ENCODE assay signal across 8 cellular contexts in genomic region chr5:14109041-14109747, GRCh38. TPM values are rescaled to one million over a fixed set of nuclear protein-coding genes. Genes with fewer than 3 reads are reported as not detected.
A peak's percentile ranks its signal among the peaks of the same experiment; 100 is the strongest.
DNase-seq lines count a peak whose midpoint lies in the region; ATAC-seq and TF ChIP-seq lines count a peak whose summit lies in the region.

No MANE protein-coding gene starts in this region.

- H3K79me2 ChIP-seq in trophoblast cell (ENCODE audit: control insufficient read depth, insufficient read depth, low read length, poor library complexity), result no peaks in the 10 kb centered on the region

- H2AK5ac ChIP-seq in trophoblast cell (ENCODE audit: low read length), result peak overlapping the region; percentile 14

- H4K91ac ChIP-seq in trophoblast cell (ENCODE audit: low read depth, low read length), result no peak overlapping the region

- H3K9me3 Mint-ChIP-seq in activated CD4-positive, alpha-beta memory T cell treated with anti-CD3 and anti-CD28 coated beads for 36 hours, result no peaks in the 10 kb centered on the region

- H4K12ac ChIP-seq in trophoblast cell (ENCODE audit: low read depth, low read length), result no peak overlapping the region

- no peak overlapping the region for H3K27ac Mint-ChIP-seq in activated CD4-positive, alpha-beta memory T cell treated with anti-CD3 and anti-CD28 coated beads for 36 hours

- H3K18ac ChIP-seq in trophoblast cell (ENCODE audit: low read length), result no peak overlapping the region

- H3K27me3 Mint-ChIP-seq in activated CD4-positive, alpha-beta memory T cell treated with anti-CD3 and anti-CD28 coated beads for 36 hours, result peaks cover 15% of the 10 kb centered on the region

- no peaks in the 10 kb centered on the region for H3K36me3 Mint-ChIP-seq in activated CD4-positive, alpha-beta memory T cell treated with anti-CD3 and anti-CD28 coated beads for 36 hours

- DNase-seq in Right ventricle myocardium inferior (ENCODE audit: missing footprints), result peak; percentile 34
- DNase-seq in right atrium auricular region (ENCODE audit: low spot score), result no peak
- peak; percentile 64 for DNase-seq in activated CD4-positive, alpha-beta memory T cell treated with anti-CD3 and anti-CD28 coated beads for 36 hours
- DNase-seq in trophoblast cell, result peak in 1 of 2 donors; percentile 5
- no peak for DNase-seq in foreskin melanocyte
- no peak for DNase-seq in DMS153 (lab: John Stamatoyannopoulos, UW)
- no peak for DNase-seq in HuH-7 (ENCODE audit: low spot score)

- CTCF ChIA-PET in activated CD4-positive, alpha-beta memory T cell treated with anti-CD3 and anti-CD28 coated beads for 36 hours (lab: Charles Lee), result no interaction called here

- H3K27ac ChIP-seq in right atrium auricular region (no peak overlapping the region), trophoblast cell (ENCODE audit: low read depth, low read length) (no peak overlapping the region)

- no peak overlapping the region for H3K9ac ChIP-seq in trophoblast cell (ENCODE audit: low read length)

- no peak overlapping the region for H2BK120ac ChIP-seq in trophoblast cell (ENCODE audit: insufficient read depth, low read length, poor library complexity)

- no peak overlapping the region for H2BK5ac ChIP-seq in trophoblast cell (ENCODE audit: low read depth, low read length, poor library complexity)

- H4K8ac ChIP-seq in trophoblast cell (ENCODE audit: low read depth, low read length), result no peak overlapping the region

- peaks cover 17% of the 10 kb centered on the region for H3K4me1 Mint-ChIP-seq in activated CD4-positive, alpha-beta memory T cell treated with anti-CD3 and anti-CD28 coated beads for 36 hours (ENCODE audit: low read depth)

- no peak overlapping the region for H2AFZ ChIP-seq in trophoblast cell (ENCODE audit: insufficient read depth, low read length, poor library complexity)

- H3K23ac ChIP-seq in trophoblast cell (ENCODE audit: low read length), result no peak overlapping the region

- H3K79me1 ChIP-seq in trophoblast cell (ENCODE audit: low read length), result peaks cover under 1% of the 10 kb centered on the region

- ATAC-seq in Right ventricle myocardium inferior (no peak), HG02981 (IDR thresholded peaks at IDR 0.05; ENCODE audit: unreplicated experiment) (peak; percentile 90)

- no peak overlapping the region for H3K4me3 Mint-ChIP-seq in activated CD4-positive, alpha-beta memory T cell treated with anti-CD3 and anti-CD28 coated beads for 36 hours

- H3K36me3 ChIP-seq in right atrium auricular region, result no peaks in the 10 kb centered on the region
- no peaks in the 10 kb centered on the region for H3K36me3 ChIP-seq in trophoblast cell (ENCODE audit: control insufficient read depth in 1 of 2, insufficient read depth in 2 of 2, low read length in 2 of 2)

- H3K4me3 ChIP-seq in right atrium auricular region (no peak overlapping the region), trophoblast cell (ENCODE audit: low read depth, low read length) (no peak overlapping the region)

- H3K4ac ChIP-seq in trophoblast cell (ENCODE audit: low read depth, low read length), result no peak overlapping the region

- no peak overlapping the region for H3K14ac ChIP-seq in trophoblast cell (ENCODE audit: low read length)

- H3K27me3 ChIP-seq in right atrium auricular region (no peaks in the 10 kb centered on the region), trophoblast cell (ENCODE audit: insufficient read depth, low read length) (no peaks in the 10 kb centered on the region)

- H3K4me1 ChIP-seq in right atrium auricular region, result peaks cover 0 to 16% of the 10 kb centered on the region in 2 donors
- peaks cover under 1% of the 10 kb centered on the region in 2 experiments for H3K4me1 ChIP-seq in trophoblast cell (ENCODE audit: control insufficient read depth in 1 of 2, insufficient read depth in 2 of 2, low read length in 2 of 2)

- H3K9me3 ChIP-seq in right atrium auricular region (no peaks in the 10 kb centered on the region), trophoblast cell (ENCODE audit: insufficient read depth, low read depth, low read length) (no peaks in the 10 kb centered on the region)

- POLR2A ChIA-PET in activated CD4-positive, alpha-beta memory T cell treated with anti-CD3 and anti-CD28 coated beads for 36 hours (lab: Charles Lee), result no interaction called here

- WGBS in trophoblast cell (ENCODE audit: extremely low coverage, insufficient coverage, insufficient read length), result no CpG with 5 or more reads among the region's 8 CpGs

- intact Hi-C loops in Right ventricle myocardium inferior (cut with DNase I), result loop anchor here (2.0 to 5.0 kb wide), 2 partner anchors 34 to 122 kb away; partner anchors contain the start of gene TRIO
- intact Hi-C loops in activated CD4-positive, alpha-beta memory T cell treated with anti-CD3 and anti-CD28 coated beads for 36 hours (cut with micrococcal nuclease), result loop anchor here (2.0 kb wide), 2 partner anchors 36 to 162 kb away; no protein-coding TSS in a partner anchor

- H3K4me2 ChIP-seq in trophoblast cell (ENCODE audit: low read length), result no peak overlapping the region

- H2BK12ac ChIP-seq in trophoblast cell (ENCODE audit: low read length), result no peak overlapping the region

- TF ChIP-seq CTCF in right atrium auricular region (IDR thresholded peaks at IDR 0.05), result no peak

RNA-seq across cellular contexts. Expression of gene TRIO, which starts 33.9 kb away (rescaled TPM):
- total RNA-seq in Right ventricle myocardium inferior (56.9 TPM), right atrium auricular region (10 to 100 TPM; 51.6 to 67.0 TPM)
- 1 to 10 TPM; 6.0 to 6.6 TPM for total RNA-seq in activated CD4-positive, alpha-beta memory T cell treated with anti-CD3 and anti-CD28 coated beads for 36 hours
- polyA plus RNA-seq in trophoblast cell (2013), result 47.9 and 49.7 TPM in 2 replicates

Comparison
In these comparisons a context has a peak if more than half of its experiments do, and no peak if none do; other contexts are left out.
1. DNase-seq: peak in Right ventricle myocardium inferior (single experiment) and activated CD4-positive, alpha-beta memory T cell treated with anti-CD3 and anti-CD28 coated beads for 36 hours (single experiment); none in right atrium auricular region (single experiment), foreskin melanocyte (single experiment), DMS153 (single experiment) and HuH-7 (single experiment).